Comparison of ENCODE assay signal across 1 cellular context in the genomic region with DNA sequence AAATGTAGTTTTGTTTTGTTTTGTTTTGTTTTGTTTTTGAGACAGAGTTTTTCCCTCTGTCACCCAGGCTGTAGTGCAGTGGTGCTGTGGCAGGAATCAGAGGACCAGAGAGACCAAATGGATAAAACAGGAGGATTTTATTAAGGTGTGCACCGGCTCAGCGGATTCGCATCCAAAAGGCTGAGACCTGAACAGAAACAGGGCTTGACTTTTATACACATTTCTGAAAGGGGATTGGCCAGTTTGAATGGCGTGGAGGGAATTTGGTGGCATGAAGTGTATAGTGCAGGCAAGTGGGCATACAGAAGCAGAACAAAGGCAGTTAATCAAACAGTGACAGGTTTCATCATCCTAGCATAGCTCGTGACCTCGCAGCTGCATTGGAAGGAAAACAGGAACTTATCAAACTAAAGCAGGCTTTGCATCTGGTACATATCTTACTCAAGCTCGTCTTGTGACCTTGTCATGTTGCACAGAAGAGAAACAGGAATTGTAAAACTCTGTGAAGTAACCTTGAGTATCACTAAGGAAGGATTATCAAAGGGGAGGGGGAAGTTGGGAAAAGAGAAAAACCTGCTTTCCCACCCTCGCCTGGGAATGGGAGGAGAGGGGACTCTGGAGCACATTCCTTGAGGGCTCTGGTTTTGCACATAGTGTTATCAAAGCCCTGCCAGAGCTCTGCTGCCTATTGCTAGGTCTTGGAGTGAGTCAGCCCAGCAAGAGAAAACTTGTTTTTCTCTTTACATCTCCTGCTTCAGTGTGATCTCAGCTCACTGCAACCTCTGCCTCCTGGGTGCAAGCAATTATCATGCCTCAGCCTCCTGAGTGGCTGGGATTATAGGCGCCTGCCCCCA.
TF ChIP-seq lines count a peak whose summit lies in the region.

No MANE protein-coding gene starts in this region.

TF ChIP-seq in K562, 482 proteins besides CTCF, POLR2A, EP300 and RAD21 (continued from another document and continues in another):
- TF ChIP-seq ZNF280B (CRISPR knock-in tag; IDR thresholded peaks at IDR 0.05) (no peak), LEF1 (IDR thresholded peaks at IDR 0.05) (peak; percentile 98), NFATC3 (IDR thresholded peaks at IDR 0.05) (peak; percentile 61; the same call in 1 of the 2 replicates), ZNF41 (CRISPR knock-in tag; conservative IDR thresholded peaks at IDR 0.05) (peak; percentile 14; the same call in 1 of the 2 replicates), GTF2F1 (IDR thresholded peaks at IDR 0.05; ENCODE audit: low read depth, low read length) (no peak), FOXJ2 (tag; IDR thresholded peaks at IDR 0.05) (peak; percentile 95), FOXA1 (IDR thresholded peaks at IDR 0.05; ENCODE audit: borderline replicate concordance) (no peak), ZNF282 (CRISPR knock-in tag; IDR thresholded peaks at IDR 0.05) (no peak), KHSRP (IDR thresholded peaks at IDR 0.05) (peak; percentile 46; the same call in 1 of the 2 replicates), POLR2AphosphoS5 (IDR thresholded peaks at IDR 0.05; ENCODE audit: control insufficient read depth, insufficient read depth, low read depth, low read length) (peak; percentile 85), NCOA1 (IDR thresholded peaks at IDR 0.05; ENCODE audit: low read depth) (peak; percentile 88), ZNF165 (CRISPR knock-in tag; IDR thresholded peaks at IDR 0.05; ENCODE audit: borderline replicate concordance) (no peak), ELF4 (CRISPR knock-in tag; IDR thresholded peaks at IDR 0.05) (peak; percentile 44; the same call in 1 of the 2 replicates), RREB1 (CRISPR knock-in tag; IDR thresholded peaks at IDR 0.05) (no peak), POLR2B (IDR thresholded peaks at IDR 0.05; ENCODE audit: low read depth, partially characterized antibody) (no peak), YY1 (IDR thresholded peaks at IDR 0.05; ENCODE audit: borderline replicate concordance in 1 of 3, control insufficient read depth in 1 of 3, extremely low read depth in 1 of 3, insufficient read depth in 3 of 3, insufficient read length in 1 of 3, insufficient replicate concordance in 2 of 3, low read depth in 1 of 3, low read length in 2 of 3) (no peak), PHF8 (IDR thresholded peaks at IDR 0.05; ENCODE audit: borderline replicate concordance, low read length) (peak; percentile 16; the same call in 1 of the 2 replicates)
- TF ChIP-seq, protein P1, sequence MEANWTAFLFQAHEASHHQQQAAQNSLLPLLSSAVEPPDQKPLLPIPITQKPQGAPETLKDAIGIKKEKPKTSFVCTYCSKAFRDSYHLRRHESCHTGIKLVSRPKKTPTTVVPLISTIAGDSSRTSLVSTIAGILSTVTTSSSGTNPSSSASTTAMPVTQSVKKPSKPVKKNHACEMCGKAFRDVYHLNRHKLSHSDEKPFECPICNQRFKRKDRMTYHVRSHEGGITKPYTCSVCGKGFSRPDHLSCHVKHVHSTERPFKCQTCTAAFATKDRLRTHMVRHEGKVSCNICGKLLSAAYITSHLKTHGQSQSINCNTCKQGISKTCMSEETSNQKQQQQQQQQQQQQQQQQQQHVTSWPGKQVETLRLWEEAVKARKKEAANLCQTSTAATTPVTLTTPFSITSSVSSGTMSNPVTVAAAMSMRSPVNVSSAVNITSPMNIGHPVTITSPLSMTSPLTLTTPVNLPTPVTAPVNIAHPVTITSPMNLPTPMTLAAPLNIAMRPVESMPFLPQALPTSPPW (CRISPR knock-in tag; IDR thresholded peaks at IDR 0.05), result peak; percentile 71
- TF ChIP-seq, protein P2, sequence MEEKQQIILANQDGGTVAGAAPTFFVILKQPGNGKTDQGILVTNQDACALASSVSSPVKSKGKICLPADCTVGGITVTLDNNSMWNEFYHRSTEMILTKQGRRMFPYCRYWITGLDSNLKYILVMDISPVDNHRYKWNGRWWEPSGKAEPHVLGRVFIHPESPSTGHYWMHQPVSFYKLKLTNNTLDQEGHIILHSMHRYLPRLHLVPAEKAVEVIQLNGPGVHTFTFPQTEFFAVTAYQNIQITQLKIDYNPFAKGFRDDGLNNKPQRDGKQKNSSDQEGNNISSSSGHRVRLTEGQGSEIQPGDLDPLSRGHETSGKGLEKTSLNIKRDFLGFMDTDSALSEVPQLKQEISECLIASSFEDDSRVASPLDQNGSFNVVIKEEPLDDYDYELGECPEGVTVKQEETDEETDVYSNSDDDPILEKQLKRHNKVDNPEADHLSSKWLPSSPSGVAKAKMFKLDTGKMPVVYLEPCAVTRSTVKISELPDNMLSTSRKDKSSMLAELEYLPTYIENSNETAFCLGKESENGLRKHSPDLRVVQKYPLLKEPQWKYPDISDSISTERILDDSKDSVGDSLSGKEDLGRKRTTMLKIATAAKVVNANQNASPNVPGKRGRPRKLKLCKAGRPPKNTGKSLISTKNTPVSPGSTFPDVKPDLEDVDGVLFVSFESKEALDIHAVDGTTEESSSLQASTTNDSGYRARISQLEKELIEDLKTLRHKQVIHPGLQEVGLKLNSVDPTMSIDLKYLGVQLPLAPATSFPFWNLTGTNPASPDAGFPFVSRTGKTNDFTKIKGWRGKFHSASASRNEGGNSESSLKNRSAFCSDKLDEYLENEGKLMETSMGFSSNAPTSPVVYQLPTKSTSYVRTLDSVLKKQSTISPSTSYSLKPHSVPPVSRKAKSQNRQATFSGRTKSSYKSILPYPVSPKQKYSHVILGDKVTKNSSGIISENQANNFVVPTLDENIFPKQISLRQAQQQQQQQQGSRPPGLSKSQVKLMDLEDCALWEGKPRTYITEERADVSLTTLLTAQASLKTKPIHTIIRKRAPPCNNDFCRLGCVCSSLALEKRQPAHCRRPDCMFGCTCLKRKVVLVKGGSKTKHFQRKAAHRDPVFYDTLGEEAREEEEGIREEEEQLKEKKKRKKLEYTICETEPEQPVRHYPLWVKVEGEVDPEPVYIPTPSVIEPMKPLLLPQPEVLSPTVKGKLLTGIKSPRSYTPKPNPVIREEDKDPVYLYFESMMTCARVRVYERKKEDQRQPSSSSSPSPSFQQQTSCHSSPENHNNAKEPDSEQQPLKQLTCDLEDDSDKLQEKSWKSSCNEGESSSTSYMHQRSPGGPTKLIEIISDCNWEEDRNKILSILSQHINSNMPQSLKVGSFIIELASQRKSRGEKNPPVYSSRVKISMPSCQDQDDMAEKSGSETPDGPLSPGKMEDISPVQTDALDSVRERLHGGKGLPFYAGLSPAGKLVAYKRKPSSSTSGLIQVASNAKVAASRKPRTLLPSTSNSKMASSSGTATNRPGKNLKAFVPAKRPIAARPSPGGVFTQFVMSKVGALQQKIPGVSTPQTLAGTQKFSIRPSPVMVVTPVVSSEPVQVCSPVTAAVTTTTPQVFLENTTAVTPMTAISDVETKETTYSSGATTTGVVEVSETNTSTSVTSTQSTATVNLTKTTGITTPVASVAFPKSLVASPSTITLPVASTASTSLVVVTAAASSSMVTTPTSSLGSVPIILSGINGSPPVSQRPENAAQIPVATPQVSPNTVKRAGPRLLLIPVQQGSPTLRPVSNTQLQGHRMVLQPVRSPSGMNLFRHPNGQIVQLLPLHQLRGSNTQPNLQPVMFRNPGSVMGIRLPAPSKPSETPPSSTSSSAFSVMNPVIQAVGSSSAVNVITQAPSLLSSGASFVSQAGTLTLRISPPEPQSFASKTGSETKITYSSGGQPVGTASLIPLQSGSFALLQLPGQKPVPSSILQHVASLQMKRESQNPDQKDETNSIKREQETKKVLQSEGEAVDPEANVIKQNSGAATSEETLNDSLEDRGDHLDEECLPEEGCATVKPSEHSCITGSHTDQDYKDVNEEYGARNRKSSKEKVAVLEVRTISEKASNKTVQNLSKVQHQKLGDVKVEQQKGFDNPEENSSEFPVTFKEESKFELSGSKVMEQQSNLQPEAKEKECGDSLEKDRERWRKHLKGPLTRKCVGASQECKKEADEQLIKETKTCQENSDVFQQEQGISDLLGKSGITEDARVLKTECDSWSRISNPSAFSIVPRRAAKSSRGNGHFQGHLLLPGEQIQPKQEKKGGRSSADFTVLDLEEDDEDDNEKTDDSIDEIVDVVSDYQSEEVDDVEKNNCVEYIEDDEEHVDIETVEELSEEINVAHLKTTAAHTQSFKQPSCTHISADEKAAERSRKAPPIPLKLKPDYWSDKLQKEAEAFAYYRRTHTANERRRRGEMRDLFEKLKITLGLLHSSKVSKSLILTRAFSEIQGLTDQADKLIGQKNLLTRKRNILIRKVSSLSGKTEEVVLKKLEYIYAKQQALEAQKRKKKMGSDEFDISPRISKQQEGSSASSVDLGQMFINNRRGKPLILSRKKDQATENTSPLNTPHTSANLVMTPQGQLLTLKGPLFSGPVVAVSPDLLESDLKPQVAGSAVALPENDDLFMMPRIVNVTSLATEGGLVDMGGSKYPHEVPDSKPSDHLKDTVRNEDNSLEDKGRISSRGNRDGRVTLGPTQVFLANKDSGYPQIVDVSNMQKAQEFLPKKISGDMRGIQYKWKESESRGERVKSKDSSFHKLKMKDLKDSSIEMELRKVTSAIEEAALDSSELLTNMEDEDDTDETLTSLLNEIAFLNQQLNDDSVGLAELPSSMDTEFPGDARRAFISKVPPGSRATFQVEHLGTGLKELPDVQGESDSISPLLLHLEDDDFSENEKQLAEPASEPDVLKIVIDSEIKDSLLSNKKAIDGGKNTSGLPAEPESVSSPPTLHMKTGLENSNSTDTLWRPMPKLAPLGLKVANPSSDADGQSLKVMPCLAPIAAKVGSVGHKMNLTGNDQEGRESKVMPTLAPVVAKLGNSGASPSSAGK (IDR thresholded peaks at IDR 0.05), result peak; percentile 16; the same call in 1 of the 2 replicates
